8 cellular contexts compared by ENCODE assay signal in the genomic region with DNA sequence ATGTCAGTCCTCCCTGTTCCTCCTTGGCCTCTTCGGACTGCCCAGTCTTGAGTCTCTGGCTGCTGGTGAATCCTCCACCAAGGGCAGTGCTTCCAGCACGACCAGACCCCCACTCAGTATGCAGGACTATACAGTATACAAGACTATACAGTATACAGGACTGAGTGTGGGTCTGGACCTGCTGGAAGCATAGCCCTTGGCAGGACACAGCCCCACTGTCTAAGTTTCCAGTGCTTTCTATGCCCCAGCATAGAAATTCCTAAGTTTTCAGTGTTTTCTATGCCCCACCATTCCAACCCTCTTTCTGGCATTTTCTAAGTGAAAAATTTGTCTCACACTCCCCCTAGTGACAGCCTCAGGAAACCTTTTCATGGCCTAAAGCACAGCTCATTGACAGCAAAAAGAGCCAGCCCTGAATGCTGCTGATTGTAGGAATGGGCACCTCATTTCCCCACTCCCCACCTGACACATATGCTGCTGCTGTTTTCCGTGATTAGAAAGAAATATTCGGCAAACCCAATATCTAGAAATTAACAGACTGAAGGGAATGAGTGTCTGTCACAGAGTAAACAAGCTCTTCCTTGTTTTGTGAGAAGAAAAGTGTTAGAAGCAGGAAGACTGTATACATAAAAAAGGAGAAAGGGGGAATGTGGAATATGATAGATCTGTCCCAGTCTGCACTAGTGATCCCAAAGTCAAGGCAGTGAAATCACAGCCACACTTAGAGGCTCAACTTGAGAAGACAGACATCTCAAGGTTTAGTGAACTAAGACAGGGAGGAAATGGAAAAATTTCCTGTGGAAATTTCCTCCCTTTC.
A peak's percentile ranks its signal among the peaks of the same experiment; 100 is the strongest.
DNase-seq lines count a peak whose midpoint lies in the region; ATAC-seq and TF ChIP-seq lines count a peak whose summit lies in the region.

No MANE protein-coding gene starts in this region.

- H3K4me3 ChIP-seq in Jurkat, Clone E6-1 (ENCODE audit: low read length) = no peak overlapping the region
- no peak overlapping the region for H3K4me3 ChIP-seq in SK-N-MC
- no peak overlapping the region for H3K4me3 ChIP-seq in fibroblast of pulmonary artery (replicated peaks; ENCODE audit: low read depth, low read length)

- no peaks in the 10 kb centered on the region for H3K4me1 Mint-ChIP-seq in activated CD4-positive, alpha-beta T cell treated with anti-CD3 and anti-CD28 coated beads, Interleukin-2, amount 10 ng/mL, durations not matched to agents 7 days and 5 days

- peak; percentile 74 for ATAC-seq in GM21737 (IDR thresholded peaks at IDR 0.05; ENCODE audit: unreplicated experiment)

- H3K36me3 ChIP-seq in SK-N-MC (ENCODE audit: insufficient read depth, low read length) = no peaks in the 10 kb centered on the region

- no peak overlapping the region for H3K27ac ChIP-seq in SK-N-MC

- H3K4me3 Mint-ChIP-seq in activated CD4-positive, alpha-beta T cell treated with anti-CD3 and anti-CD28 coated beads, Interleukin-2, amount 10 ng/mL, durations not matched to agents 7 days and 5 days = no peak overlapping the region

- CTCF ChIA-PET in activated CD4-positive, alpha-beta T cell treated with anti-CD3 and anti-CD28 coated beads, Interleukin-2, amount 10 ng/mL, durations not matched to agents 7 days and 5 days (lab: Charles Lee) = no interaction called here

- no peaks in the 10 kb centered on the region for H3K9me3 ChIP-seq in SK-N-MC (ENCODE audit: low read depth, low read length)

- peak; percentile 93 for TF ChIP-seq CTCF in fibroblast of pulmonary artery (IDR thresholded peaks at IDR 0.05; ENCODE audit: low read length, missing control alignments)

- H3K27ac Mint-ChIP-seq in activated CD4-positive, alpha-beta T cell treated with anti-CD3 and anti-CD28 coated beads, Interleukin-2, amount 10 ng/mL, durations not matched to agents 7 days and 5 days = no peak overlapping the region

- H3K36me3 Mint-ChIP-seq in activated CD4-positive, alpha-beta T cell treated with anti-CD3 and anti-CD28 coated beads, Interleukin-2, amount 10 ng/mL, durations not matched to agents 7 days and 5 days (ENCODE audit: low read depth) = no peaks in the 10 kb centered on the region

- no peaks in the 10 kb centered on the region for H3K9me3 Mint-ChIP-seq in activated CD4-positive, alpha-beta T cell treated with anti-CD3 and anti-CD28 coated beads, Interleukin-2, amount 10 ng/mL, durations not matched to agents 7 days and 5 days

- no peaks in the 10 kb centered on the region for H3K27me3 Mint-ChIP-seq in activated CD4-positive, alpha-beta T cell treated with anti-CD3 and anti-CD28 coated beads, Interleukin-2, amount 10 ng/mL, durations not matched to agents 7 days and 5 days

- peak overlapping the region; percentile 11 for H3K9ac ChIP-seq in SK-N-MC (ENCODE audit: insufficient read length)

- POLR2A ChIA-PET in activated CD4-positive, alpha-beta T cell treated with anti-CD3 and anti-CD28 coated beads, Interleukin-2, amount 10 ng/mL, durations not matched to agents 7 days and 5 days (lab: Charles Lee) = no interaction called here

- peak; percentile 9 for DNase-seq in activated CD4-positive, alpha-beta T cell treated with anti-CD3 and anti-CD28 coated beads, Interleukin-2, amount 10 ng/mL, durations not matched to agents 7 days and 5 days
- DNase-seq in activated CD4-positive, alpha-beta T cell treated with anti-CD3 and anti-CD28 coated beads for 4 hours = no peak
- peak; percentile 21 for DNase-seq in Jurkat, Clone E6-1 (ENCODE audit: low read depth, low spot score)
- DNase-seq in SK-N-MC (ENCODE audit: low read depth, low spot score) (peak; percentile 73), fibroblast of pulmonary artery (ENCODE audit: low read depth) (peak; percentile 76), occipital lobe (lab: John Stamatoyannopoulos, UW) (peak; percentile 7), activated T-cell treated with anti-CD3 and anti-CD28 coated beads for 4 hours (no peak)

Comparison
In these comparisons a context has a peak if more than half of its experiments do, and no peak if none do; other contexts are left out.
1. DNase-seq: peak in activated CD4-positive, alpha-beta T cell treated with anti-CD3 and anti-CD28 coated beads, Interleukin-2, amount 10 ng/mL, durations not matched to agents 7 days and 5 days (single experiment), Jurkat, Clone E6-1 (single experiment), SK-N-MC (single experiment), fibroblast of pulmonary artery (single experiment) and occipital lobe (single experiment); none in activated CD4-positive, alpha-beta T cell treated with anti-CD3 and anti-CD28 coated beads for 4 hours (0 of 2) and activated T-cell treated with anti-CD3 and anti-CD28 coated beads for 4 hours (single experiment).